ENCODE assay signal across 11 cellular contexts in the genomic region with DNA sequence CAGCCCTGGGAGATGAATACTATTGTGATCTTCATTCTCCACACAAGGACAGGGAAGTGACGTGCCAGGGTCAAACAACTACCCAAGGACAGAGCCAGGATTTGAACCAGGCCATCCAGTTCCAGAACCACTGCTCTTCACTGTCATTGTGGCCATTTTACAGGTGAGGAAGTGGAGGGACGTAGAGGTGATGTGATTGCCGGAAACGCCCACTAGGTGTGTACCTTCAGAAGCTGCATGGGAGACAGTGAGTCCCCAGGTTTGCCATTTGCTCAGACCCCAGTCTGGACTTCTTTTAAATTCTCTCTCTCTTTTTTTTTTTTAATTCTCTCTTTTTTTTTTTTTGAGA.
DNase-seq lines count a peak whose midpoint lies in the region; ATAC-seq and TF ChIP-seq lines count a peak whose summit lies in the region.
"Had no signal": no experiment of that assay in that cellular context is flagged by ENCODE, and none has a peak within 500 bp of the region (broad histone marks: within the 10 kb centered on the region; RNA-seq: fewer than 3 reads in every experiment).

No MANE protein-coding gene starts in this region.

- H3K36me3 ChIP-seq in upper lobe of left lung = no peaks in the 10 kb centered on the region

- H3K27me3 Mint-ChIP-seq in nephron progenitor cell (ENCODE audit: low read depth, poor library complexity) = peaks cover 3% of the 10 kb centered on the region
- H3K27me3 Mint-ChIP-seq in effector memory CD8-positive, alpha-beta T cell = peaks cover 32 to 51% of the 10 kb centered on the region in 2 donors

- no peak for TF ChIP-seq EP300 in upper lobe of left lung (IDR thresholded peaks at IDR 0.05)

- H3K27ac Mint-ChIP-seq in nephron progenitor cell = peak overlapping the region; percentile 97
- no peak overlapping the region for H3K27ac Mint-ChIP-seq in effector memory CD8-positive, alpha-beta T cell
- H3K27ac Mint-ChIP-seq: naive thymus-derived CD4-positive, alpha-beta T cell; T-helper 1 cell treated with Interleukin-12 subunit alpha and Interleukin-12 subunit beta and Interleukin-4 antibody, amounts not matched to agents 30 μg/mL and 1 μg/mL, for 36 hours had no signal

- no peak for ATAC-seq in upper lobe of left lung (ENCODE audit: low FRiP score in 2 of 2)
- no peak for ATAC-seq in HG03442 (IDR thresholded peaks at IDR 0.05; ENCODE audit: unreplicated experiment)
- ATAC-seq in effector memory CD8-positive, alpha-beta T cell (replicated peaks) = no peak
- no peak for ATAC-seq in HG03565 (IDR thresholded peaks at IDR 0.05; ENCODE audit: unreplicated experiment)
- ATAC-seq: naive thymus-derived CD4-positive, alpha-beta T cell had no signal

- H3K4me1 ChIP-seq in upper lobe of left lung = peaks cover 25 to 39% (median 27%) of the 10 kb centered on the region in 4 donors

- peak overlapping the region; percentile 97 for H3K27ac ChIP-seq in angular gyrus (ENCODE audit: low read depth, low read length)
- peak overlapping the region; percentile 83 to 89 (median 84) for H3K27ac ChIP-seq in upper lobe of left lung

- TF ChIP-seq CTCF in fibroblast of the aortic adventitia (IDR thresholded peaks at IDR 0.05; ENCODE audit: insufficient read depth, low read length) (no peak), nephron progenitor cell (IDR thresholded peaks at IDR 0.05) (no peak), upper lobe of left lung (IDR thresholded peaks at IDR 0.05) (no peak)

- no peaks in the 10 kb centered on the region for H3K36me3 Mint-ChIP-seq in nephron progenitor cell (ENCODE audit: low read depth)
- H3K36me3 Mint-ChIP-seq in effector memory CD8-positive, alpha-beta T cell (ENCODE audit: insufficient read depth) = no peaks in the 10 kb centered on the region
- H3K36me3 Mint-ChIP-seq: naive thymus-derived CD4-positive, alpha-beta T cell had no signal

- TF ChIP-seq POLR2A in upper lobe of left lung (IDR thresholded peaks at IDR 0.05) = no peak

- WGBS in upper lobe of left lung, 2 donors = 65 to 84% methylated on average over 4 of the region's 4 CpGs

- H3K9me3 ChIP-seq in upper lobe of left lung = no peaks in the 10 kb centered on the region

- DNase-seq in fibroblast of the aortic adventitia (ENCODE audit: low read depth) (no peak), nephron progenitor cell (no peak), upper lobe of left lung (no peak), NCI-H2196 (lab: John Stamatoyannopoulos, UW; ENCODE audit: unreplicated experiment) (no peak)
- DNase-seq in effector memory CD8-positive, alpha-beta T cell = no peak
- DNase-seq: DMS53; naive thymus-derived CD4-positive, alpha-beta T cell had no signal

- H3K4me3 ChIP-seq in fibroblast of the aortic adventitia (ENCODE audit: low read depth, low read length) = peak overlapping the region; percentile 47
- peak overlapping the region in 3 of 4 donors; percentile 9 to 35 (median 33) for H3K4me3 ChIP-seq in upper lobe of left lung

- no peaks in the 10 kb centered on the region for H3K27me3 ChIP-seq in upper lobe of left lung

- peaks cover 86% of the 10 kb centered on the region for H3K4me1 Mint-ChIP-seq in nephron progenitor cell
- H3K4me1 Mint-ChIP-seq in effector memory CD8-positive, alpha-beta T cell (ENCODE audit: low read depth in 2 of 2) = no peaks in the 10 kb centered on the region
- H3K4me1 Mint-ChIP-seq: naive thymus-derived CD4-positive, alpha-beta T cell had no signal

- H3K9me3 Mint-ChIP-seq in nephron progenitor cell = no peaks in the 10 kb centered on the region
- no peaks in the 10 kb centered on the region for H3K9me3 Mint-ChIP-seq in effector memory CD8-positive, alpha-beta T cell
- H3K9me3 Mint-ChIP-seq: naive thymus-derived CD4-positive, alpha-beta T cell; T-helper 1 cell treated with Interleukin-12 subunit alpha and Interleukin-12 subunit beta and Interleukin-4 antibody, amounts not matched to agents 30 μg/mL and 1 μg/mL, for 36 hours had no signal

- peak overlapping the region; percentile 57 for H3K4me3 Mint-ChIP-seq in nephron progenitor cell
- no peak overlapping the region for H3K4me3 Mint-ChIP-seq in effector memory CD8-positive, alpha-beta T cell
- H3K4me3 Mint-ChIP-seq: naive thymus-derived CD4-positive, alpha-beta T cell; T-helper 1 cell treated with Interleukin-12 subunit alpha and Interleukin-12 subunit beta and Interleukin-4 antibody, amounts not matched to agents 30 μg/mL and 1 μg/mL, for 36 hours had no signal
